Comparison of ENCODE assay signal across 19 cellular contexts in the genomic region with DNA sequence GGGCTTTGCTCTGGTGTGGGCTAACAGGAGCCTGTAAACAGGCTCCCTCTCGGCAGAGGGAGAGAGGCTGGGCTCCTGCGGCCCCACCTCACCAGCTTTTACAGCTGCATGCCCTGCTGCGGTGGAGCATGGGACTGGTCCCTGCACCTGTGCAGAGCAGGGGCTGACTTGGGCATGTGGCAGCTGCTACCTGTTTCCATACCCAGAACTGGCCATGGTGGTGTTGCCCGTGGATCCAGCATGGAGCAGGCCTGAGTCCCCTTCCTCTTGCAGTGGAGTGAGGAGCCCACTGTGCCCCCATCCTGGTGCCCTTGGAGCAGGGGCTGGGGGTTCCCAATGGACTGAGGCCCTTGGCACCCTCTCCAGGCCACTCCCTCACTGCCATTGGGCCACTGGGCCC.
DNase-seq lines count a peak whose midpoint lies in the region; ATAC-seq and TF ChIP-seq lines count a peak whose summit lies in the region.
"Had no signal": no experiment of that assay in that cellular context is flagged by ENCODE, and none has a peak within 500 bp of the region (broad histone marks: within the 10 kb centered on the region; RNA-seq: fewer than 3 reads in every experiment).

No MANE protein-coding gene starts in this region.

- WGBS in right cardiac atrium = 91% methylated on average over 4 of the region's 4 CpGs
- WGBS in esophagus muscularis mucosa = 97% methylated on average over 4 of the region's 4 CpGs

- H3K4me3 ChIP-seq in right cardiac atrium (ENCODE audit: low read length) = no peak overlapping the region
- H3K4me3 ChIP-seq in esophagus muscularis mucosa = no peak overlapping the region
- H3K4me3 ChIP-seq in vagina = no peak overlapping the region
- H3K4me3 ChIP-seq: BLaER1, GM23338 had no signal

- no peaks in the 10 kb centered on the region for H3K36me3 Mint-ChIP-seq in stimulated activated memory B cell treated with anti-CD40 and anti-IgM and Interleukin-4, amounts not matched to agents 10 μg/mL and 1 μg/mL and 100 μg/mL, for 72 hours
- H3K36me3 Mint-ChIP-seq: CD4-positive, CD25-positive, alpha-beta regulatory T cell; CD8-positive, alpha-beta T cell had no signal

- ATAC-seq in Right ventricle myocardium inferior (no peak), right cardiac atrium (no peak), GM19463 (IDR thresholded peaks at IDR 0.05; ENCODE audit: unreplicated experiment) (no peak)
- peak; percentile 16 for ATAC-seq in stimulated activated memory B cell treated with anti-CD40 and anti-IgM and Interleukin-4, amounts not matched to agents 10 μg/mL and 1 μg/mL and 100 μg/mL, for 72 hours
- ATAC-seq: CD8-positive, alpha-beta T cell; GM23338; HCT116 had no signal

- H3K4me1 ChIP-seq in right cardiac atrium (ENCODE audit: control insufficient read depth, insufficient read depth, low read length) = no peaks in the 10 kb centered on the region
- H3K4me1 ChIP-seq in esophagus muscularis mucosa = no peaks in the 10 kb centered on the region
- no peaks in the 10 kb centered on the region for H3K4me1 ChIP-seq in vagina
- H3K4me1 ChIP-seq: Caco-2 had no signal

- no peak for TF ChIP-seq POLR2A in esophagus muscularis mucosa (IDR thresholded peaks at IDR 0.05; ENCODE audit: low read depth)
- TF ChIP-seq POLR2A in vagina (IDR thresholded peaks at IDR 0.05) = no peak

- H3K9me3 ChIP-seq in right cardiac atrium (ENCODE audit: control insufficient read depth, low read length) = no peaks in the 10 kb centered on the region
- no peaks in the 10 kb centered on the region for H3K9me3 ChIP-seq in esophagus muscularis mucosa
- H3K9me3 ChIP-seq in vagina = no peaks in the 10 kb centered on the region
- H3K9me3 ChIP-seq: BLaER1, Caco-2 had no signal

- H3K4me1 Mint-ChIP-seq in stimulated activated memory B cell treated with anti-CD40 and anti-IgM and Interleukin-4, amounts not matched to agents 10 μg/mL and 1 μg/mL and 100 μg/mL, for 72 hours = no peaks in the 10 kb centered on the region
- H3K4me1 Mint-ChIP-seq: H9 had no signal

- no peak for TF ChIP-seq CTCF in esophagus muscularis mucosa (IDR thresholded peaks at IDR 0.05)
- no peak for TF ChIP-seq CTCF in vagina (IDR thresholded peaks at IDR 0.05)

- intact Hi-C loops in Right ventricle myocardium inferior (cut with DNase I) (no loop called here), right cardiac atrium (cut with DNase I) (no loop called here), esophagus muscularis mucosa (cut with DNase I) (no loop called here), vagina (cut with DNase I) (no loop called here)

- H3K27ac Mint-ChIP-seq in stimulated activated memory B cell treated with anti-CD40 and anti-IgM and Interleukin-4, amounts not matched to agents 10 μg/mL and 1 μg/mL and 100 μg/mL, for 72 hours = no peak overlapping the region
- H3K27ac Mint-ChIP-seq: B cell; CD4-positive, CD25-positive, alpha-beta regulatory T cell; CD8-positive, alpha-beta T cell; GM23338; H9 had no signal

- peak; percentile 66 for DNase-seq in Right ventricle myocardium inferior (ENCODE audit: missing footprints)
- no peak for DNase-seq in right cardiac atrium
- peak; percentile 90 for DNase-seq in esophagus muscularis mucosa (ENCODE audit: extremely low spot score)
- DNase-seq in NCI-H2196 (lab: John Stamatoyannopoulos, UW; ENCODE audit: unreplicated experiment) = no peak
- DNase-seq in vagina (ENCODE audit: extremely low spot score in 2 of 2) = no peak
- DNase-seq: Caco-2; CD4-positive, CD25-positive, alpha-beta regulatory T cell; CD8-positive, alpha-beta T cell; DMS153; DND-41; H9 had no signal

- H3K36me3 ChIP-seq in esophagus muscularis mucosa (no peaks in the 10 kb centered on the region), vagina (no peaks in the 10 kb centered on the region)
- H3K36me3 ChIP-seq: BLaER1 had no signal

- H3K9me3 Mint-ChIP-seq in stimulated activated memory B cell treated with anti-CD40 and anti-IgM and Interleukin-4, amounts not matched to agents 10 μg/mL and 1 μg/mL and 100 μg/mL, for 72 hours = no peaks in the 10 kb centered on the region
- H3K9me3 Mint-ChIP-seq: CD4-positive, CD25-positive, alpha-beta regulatory T cell; CD8-positive, alpha-beta T cell; GM23338; H9 had no signal

- TF ChIP-seq EP300 in esophagus muscularis mucosa (IDR thresholded peaks at IDR 0.05) = no peak

- H3K27me3 ChIP-seq in right cardiac atrium (ENCODE audit: control insufficient read depth, insufficient read depth) (no peaks in the 10 kb centered on the region), esophagus muscularis mucosa (peaks cover 0 to 9% (median 0%) of the 10 kb centered on the region in 4 donors), vagina (no peaks in the 10 kb centered on the region)

- no peak overlapping the region for H3K27ac ChIP-seq in right cardiac atrium (ENCODE audit: low read length)
- no peak overlapping the region for H3K27ac ChIP-seq in esophagus muscularis mucosa (replicated peaks in 1 of 4)
- no peak overlapping the region for H3K27ac ChIP-seq in vagina
- H3K27ac ChIP-seq: 22Rv1, BLaER1, C4-2B had no signal

- H3K27me3 Mint-ChIP-seq in stimulated activated memory B cell treated with anti-CD40 and anti-IgM and Interleukin-4, amounts not matched to agents 10 μg/mL and 1 μg/mL and 100 μg/mL, for 72 hours = peaks cover 36% of the 10 kb centered on the region

- no peak overlapping the region for H3K4me3 Mint-ChIP-seq in stimulated activated memory B cell treated with anti-CD40 and anti-IgM and Interleukin-4, amounts not matched to agents 10 μg/mL and 1 μg/mL and 100 μg/mL, for 72 hours
- H3K4me3 Mint-ChIP-seq: B cell; CD4-positive, CD25-positive, alpha-beta regulatory T cell; CD8-positive, alpha-beta T cell; GM23338; H9 had no signal

Comparison
In these comparisons a context has a peak if more than half of its experiments do, and no peak if none do; other contexts are left out.
1. DNase-seq: peak in Right ventricle myocardium inferior (single experiment) and esophagus muscularis mucosa (single experiment); none in right cardiac atrium (0 of 3), NCI-H2196 (single experiment) and vagina (0 of 2).